Comparison of ENCODE assay signal across 8 cellular contexts in the genomic region with DNA sequence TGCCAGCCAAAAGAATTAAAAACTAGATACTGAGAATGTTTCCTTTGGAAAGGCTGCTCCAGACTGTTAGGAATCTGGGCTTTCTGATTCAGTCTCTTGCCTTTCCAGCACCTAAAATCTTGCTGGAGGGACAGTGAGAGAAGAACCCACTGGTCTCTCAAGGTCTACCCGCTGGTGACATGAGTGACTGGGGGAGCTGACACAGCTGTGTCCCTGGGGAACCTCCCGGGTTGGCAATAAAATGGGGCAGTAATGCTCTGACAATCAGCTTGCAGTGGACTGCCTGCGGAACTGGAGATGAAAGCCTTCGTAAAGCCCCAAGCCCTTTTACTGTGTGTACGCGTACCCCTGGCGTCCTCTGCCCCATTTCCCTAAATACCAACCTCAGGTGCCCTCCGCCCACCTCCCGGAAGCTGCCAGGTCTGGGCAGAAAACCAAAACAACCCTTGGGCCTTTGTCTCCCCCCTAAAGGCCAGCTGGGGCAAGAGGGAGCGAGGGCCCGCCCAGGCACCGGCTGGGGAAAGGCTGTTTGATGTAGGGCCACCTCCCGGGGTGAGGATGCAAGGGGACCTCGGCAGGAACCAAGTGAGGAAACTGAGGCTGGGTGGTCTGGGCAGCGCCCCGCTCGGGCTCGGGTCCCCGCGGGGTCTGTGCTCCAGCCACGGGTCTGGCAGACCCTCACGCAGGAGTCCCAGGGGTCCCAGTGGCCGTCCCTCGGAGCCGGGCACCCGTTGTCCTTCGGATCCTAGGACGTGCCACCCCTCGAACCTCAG. TPM values are rescaled to one million over a fixed set of nuclear protein-coding genes. Genes with fewer than 3 reads are reported as not detected.
DNase-seq lines count a peak whose midpoint lies in the region; ATAC-seq, FAIRE-seq and TF ChIP-seq lines count a peak whose summit lies in the region.

No MANE protein-coding gene starts in this region.

- POLR2A ChIA-PET in HEK293T (lab: Yijun Ruan, JAX): interaction anchor here (0.8 to 1.9 kb wide), 6 partner anchors 9 to 64 kb away, joined by 4 to 6 read pairs (median 4); partner anchors contain the start of gene NAP1L4

- no peak for FAIRE-seq in GM12891 (lab: Jason Lieb, UNC)

- no peak for TF ChIP-seq POLR2A in GM12891 (IDR thresholded peaks at IDR 0.05; ENCODE audit: low read depth, low read length)

- DNase-seq in NT2/D1 (ENCODE audit: low read depth, low spot score) (no peak), astrocyte of the hippocampus (ENCODE audit: low read depth, low spot score) (peak; percentile 31), left lobe of liver (ENCODE audit: low spot score) (peak; percentile 76), GM12891 (ENCODE audit: insufficient read length, low spot score) (no peak), HEK293T (ENCODE audit: extremely low spot score) (no peak)
- peak; percentile 33 for DNase-seq in stimulated activated naive CD4-positive, alpha-beta T cell treated with Interleukin-2 at 50 U/mL for 16 hours (lab: John Stamatoyannopoulos, UW)

- peaks cover 12% of the 10 kb centered on the region for H3K4me1 ChIP-seq in NT2/D1 (ENCODE audit: insufficient read depth, insufficient read length)

- peak; percentile 5 for ATAC-seq in GM19397 (IDR thresholded peaks at IDR 0.05; ENCODE audit: unreplicated experiment)
- ATAC-seq in left lobe of liver: peak; percentile 70
- ATAC-seq in HG02870 (IDR thresholded peaks at IDR 0.05; ENCODE audit: unreplicated experiment): no peak

- peaks cover 37% of the 10 kb centered on the region for H3K36me3 ChIP-seq in NT2/D1 (ENCODE audit: insufficient read depth, insufficient read length, low read length)

- no peaks in the 10 kb centered on the region for H3K9me3 ChIP-seq in NT2/D1 (ENCODE audit: insufficient read depth, low read length)

- peak overlapping the region; percentile 95 for H3K9ac ChIP-seq in NT2/D1 (ENCODE audit: insufficient read length, low read depth)

- H3K4me3 ChIP-seq in NT2/D1 (ENCODE audit: insufficient read length, low read depth): peak overlapping the region; percentile 93

- CTCF ChIA-PET in HEK293T (lab: Yijun Ruan, JAX): no interaction called here

- no peaks in the 10 kb centered on the region for H3K27me3 ChIP-seq in NT2/D1 (ENCODE audit: insufficient read depth, insufficient read length)

TF ChIP-seq in GM12891, 5 proteins besides CTCF, POLR2A, EP300 and RAD21:
- TF ChIP-seq SPI1 (IDR thresholded peaks at IDR 0.05; ENCODE audit: low read depth, low read length): no peak
- TF ChIP-seq POLR2AphosphoS5 (IDR thresholded peaks at IDR 0.05; ENCODE audit: low read depth, low read length): no peak

TF ChIP-seq in HEK293T, 16 proteins besides CTCF, POLR2A, EP300 and RAD21:
- TF ChIP-seq TARDBP (IDR thresholded peaks at IDR 0.05): no peak
- no peak for TF ChIP-seq FOXM1 (IDR thresholded peaks at IDR 0.05; ENCODE audit: borderline replicate concordance)
- no peak for TF ChIP-seq NFRKB (IDR thresholded peaks at IDR 0.05)
- TF ChIP-seq HDGF (IDR thresholded peaks at IDR 0.05; ENCODE audit: borderline replicate concordance): no peak
- TF ChIP-seq ZNF384 (IDR thresholded peaks at IDR 0.05): no peak
- no peak for TF ChIP-seq L3MBTL2 (conservative IDR thresholded peaks at IDR 0.05)

RNA-seq across cellular contexts. Expression of gene CARS1, which starts 0.7 kb away (rescaled TPM):
- total RNA-seq in left lobe of liver: 21.0 TPM
- polyA plus RNA-seq in GM12891 (2012; ENCODE audit: low read depth, missing spikeins): 29.5 TPM

Comparison
In these comparisons a context has a peak if more than half of its experiments do, and no peak if none do; other contexts are left out.
1. DNase-seq: peak in astrocyte of the hippocampus (single experiment), left lobe of liver (single experiment) and stimulated activated naive CD4-positive, alpha-beta T cell treated with Interleukin-2 at 50 U/mL for 16 hours (single experiment); none in NT2/D1 (single experiment), GM12891 (single experiment) and HEK293T (single experiment).